14 cellular contexts compared by ENCODE assay signal in the genomic region with DNA sequence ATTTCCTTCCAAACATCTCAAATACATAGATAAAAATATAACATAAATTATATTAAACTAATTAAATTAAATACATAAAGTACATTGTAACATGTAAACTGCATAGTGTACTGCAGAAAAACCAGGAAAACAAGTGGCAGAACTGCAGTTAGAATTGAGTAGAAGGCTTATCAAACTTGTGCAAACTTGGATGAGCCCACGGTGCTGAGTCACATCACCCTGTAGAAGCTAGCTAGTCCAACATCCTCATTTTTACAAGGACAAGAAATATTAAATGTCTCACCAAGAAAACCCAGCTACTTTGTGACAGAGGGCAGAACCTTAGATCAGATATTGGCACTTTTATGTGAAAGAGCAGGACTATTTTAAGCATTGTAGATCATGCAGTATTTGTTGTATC.
"Had no signal": no experiment of that assay in that cellular context is flagged by ENCODE, and none has a peak within 500 bp of the region (broad histone marks: within the 10 kb centered on the region; RNA-seq: fewer than 3 reads in every experiment).

No MANE protein-coding gene starts in this region.

- H3K36me3 ChIP-seq: neural progenitor cell, right lobe of liver had no signal

- H3K27me3 ChIP-seq: neural progenitor cell had no signal

- H3K27ac ChIP-seq: coronary artery, neural progenitor cell, right lobe of liver had no signal

- H3K4me1 ChIP-seq: neural progenitor cell, right lobe of liver had no signal

- H3K4me3 ChIP-seq: coronary artery, lung, neural progenitor cell, right lobe of liver, smooth muscle cell had no signal

- DNase-seq: activated CD4-positive, alpha-beta memory T cell treated with anti-CD3 and anti-CD28 coated beads, Interleukin-2, amount 10 ng/mL, durations not matched to agents 7 days and 5 days; activated CD4-positive, alpha-beta T cell treated with anti-CD3 and anti-CD28 coated beads for 4 hours; activated naive CD4-positive, alpha-beta T cell treated with anti-CD3 and anti-CD28 coated beads, Interleukin-2, amount 10 ng/mL, durations not matched to agents 7 days and 5 days; activated T-cell treated with anti-CD3 and anti-CD28 coated beads, Interleukin-2, amount 50 U/mL, for 24 hours; central memory CD4-positive, alpha-beta T cell; effector CD4-positive, alpha-beta T cell; islet precursor cell; naive B cell; right lobe of liver; stimulated activated naive CD8-positive, alpha-beta T cell treated with anti-CD3 and anti-CD28 coated beads, Interleukin-15, amount 100 ng/mL, for 72 hours had no signal

- H3K9me3 ChIP-seq: right lobe of liver had no signal
